ENCODE assay signal across 9 cellular contexts in genomic region chr15:74240002-74240568, GRCh38. TPM values are rescaled to one million over a fixed set of nuclear protein-coding genes. Genes with fewer than 3 reads are reported as not detected.
DNase-seq lines count a peak whose midpoint lies in the region; ATAC-seq lines count a peak whose summit lies in the region.
"Had no signal": no experiment of that assay in that cellular context is flagged by ENCODE, and none has a peak within 500 bp of the region (broad histone marks: within the 10 kb centered on the region; RNA-seq: fewer than 3 reads in every experiment).

No MANE protein-coding gene starts in this region.

- DNase-seq in DMS53 (lab: John Stamatoyannopoulos, UW) (peak; percentile 97), NCI-H2029 (lab: John Stamatoyannopoulos, UW) (peak; percentile 91), amniotic stem cell (lab: John Stamatoyannopoulos, UW) (peak; percentile 53), right cardiac atrium (peak; percentile 85 to 94 (median 93)), substantia nigra (lab: John Stamatoyannopoulos, UW) (peak; percentile 13 to 94 (median 79)), KG1 (lab: John Stamatoyannopoulos, UW) (no peak)

- H3K4me1 ChIP-seq in right cardiac atrium (ENCODE audit: control insufficient read depth, insufficient read depth, low read length): peaks cover 19% of the 10 kb centered on the region

- H3K4me3 ChIP-seq in right cardiac atrium (ENCODE audit: low read length): no peak overlapping the region

- ATAC-seq in right cardiac atrium (peak; percentile 83 to 84), HG03520 (IDR thresholded peaks at IDR 0.05; ENCODE audit: unreplicated experiment) (no peak), HG02610 (IDR thresholded peaks at IDR 0.05; ENCODE audit: unreplicated experiment) (no peak)

- WGBS in right cardiac atrium: 17% methylated on average over 5 of the region's 5 CpGs

- H3K9me3 ChIP-seq in right cardiac atrium (ENCODE audit: control insufficient read depth, low read length): no peaks in the 10 kb centered on the region

- H3K27me3 ChIP-seq in right cardiac atrium (ENCODE audit: control insufficient read depth, insufficient read depth): no peaks in the 10 kb centered on the region

- intact Hi-C loops in right cardiac atrium (cut with DNase I): loop anchor here in 1 of 4 donors (10.0 kb wide), 1 partner anchor 105 kb away; the partner anchor contains the start of gene ISLR2

- H3K27ac ChIP-seq in right cardiac atrium (ENCODE audit: low read length) (peak overlapping the region; percentile 75), substantia nigra (ENCODE audit: low read depth, low read length, poor library complexity, severe bottlenecking) (peak overlapping the region; percentile 21)
- H3K27ac ChIP-seq: HL-60 had no signal

RNA-seq across cellular contexts. Expression of gene CCDC33, which starts 4.0 kb away (rescaled TPM):
- not detected for total RNA-seq in right cardiac atrium
- polyA plus RNA-seq in right cardiac atrium: 0.07 TPM

RNA-seq across cellular contexts. Expression of gene STRA6, which starts 37.5 kb away (rescaled TPM):
- total RNA-seq in right cardiac atrium: under 1 TPM; 0.20 to 0.58 (median 0.37) TPM
- polyA plus RNA-seq in right cardiac atrium: 0.25 TPM

Comparison
In these comparisons a context has a peak if more than half of its experiments do, and no peak if none do; other contexts are left out.
1. ATAC-seq: peak in right cardiac atrium (2 of 2); none in HG03520 (single experiment) and HG02610 (single experiment).